1 cellular context compared by ENCODE assay signal in the genomic region with DNA sequence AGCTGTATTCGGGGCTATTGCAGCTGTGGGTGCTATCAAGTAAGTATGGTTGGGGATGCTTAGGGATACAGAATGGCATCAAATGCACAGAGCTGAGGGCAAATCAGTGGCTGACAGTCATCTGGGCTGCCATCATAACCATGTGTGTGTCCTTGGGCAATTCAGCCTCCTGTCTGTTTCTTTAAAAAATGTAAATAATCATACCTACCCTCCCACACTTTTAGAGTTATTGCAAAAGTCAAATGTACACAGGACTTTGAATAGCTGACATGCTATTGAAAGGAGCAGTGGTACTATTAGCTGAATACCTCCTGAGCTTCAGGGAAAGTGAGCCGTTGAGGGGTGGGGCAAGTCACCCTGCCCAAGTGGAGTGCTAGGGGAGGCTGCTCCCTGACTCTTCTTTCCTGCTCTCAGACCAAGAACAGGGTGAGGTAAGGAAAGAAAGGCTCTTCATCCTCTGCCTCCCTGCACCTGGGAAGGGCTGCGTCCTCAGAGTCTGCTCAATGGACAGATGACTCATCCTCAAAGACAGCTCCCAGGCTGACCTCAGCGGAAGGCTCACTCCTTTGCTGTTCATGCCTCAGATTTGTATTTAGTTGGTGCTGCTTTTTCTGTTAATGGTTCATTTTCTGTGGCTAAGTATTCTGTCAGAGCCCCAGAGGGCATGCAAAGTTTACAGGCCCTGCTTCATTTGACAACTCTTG.
TF ChIP-seq lines count a peak whose summit lies in the region.

No MANE protein-coding gene starts in this region.

TF ChIP-seq in HepG2, 621 proteins besides CTCF, POLR2A, EP300 and RAD21 (continued from another document and continues in another):
- TF ChIP-seq, protein P1, sequence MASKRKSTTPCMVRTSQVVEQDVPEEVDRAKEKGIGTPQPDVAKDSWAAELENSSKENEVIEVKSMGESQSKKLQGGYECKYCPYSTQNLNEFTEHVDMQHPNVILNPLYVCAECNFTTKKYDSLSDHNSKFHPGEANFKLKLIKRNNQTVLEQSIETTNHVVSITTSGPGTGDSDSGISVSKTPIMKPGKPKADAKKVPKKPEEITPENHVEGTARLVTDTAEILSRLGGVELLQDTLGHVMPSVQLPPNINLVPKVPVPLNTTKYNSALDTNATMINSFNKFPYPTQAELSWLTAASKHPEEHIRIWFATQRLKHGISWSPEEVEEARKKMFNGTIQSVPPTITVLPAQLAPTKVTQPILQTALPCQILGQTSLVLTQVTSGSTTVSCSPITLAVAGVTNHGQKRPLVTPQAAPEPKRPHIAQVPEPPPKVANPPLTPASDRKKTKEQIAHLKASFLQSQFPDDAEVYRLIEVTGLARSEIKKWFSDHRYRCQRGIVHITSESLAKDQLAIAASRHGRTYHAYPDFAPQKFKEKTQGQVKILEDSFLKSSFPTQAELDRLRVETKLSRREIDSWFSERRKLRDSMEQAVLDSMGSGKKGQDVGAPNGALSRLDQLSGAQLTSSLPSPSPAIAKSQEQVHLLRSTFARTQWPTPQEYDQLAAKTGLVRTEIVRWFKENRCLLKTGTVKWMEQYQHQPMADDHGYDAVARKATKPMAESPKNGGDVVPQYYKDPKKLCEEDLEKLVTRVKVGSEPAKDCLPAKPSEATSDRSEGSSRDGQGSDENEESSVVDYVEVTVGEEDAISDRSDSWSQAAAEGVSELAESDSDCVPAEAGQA (IDR thresholded peaks at IDR 0.05; ENCODE audit: low read depth) = 0 out of 2 replicates have a peak, but pooled peaks have one; percentile 23
- TF ChIP-seq, protein P1 (CRISPR knock-in tag; IDR thresholded peaks at IDR 0.05; ENCODE audit: borderline replicate concordance) = no peak
- TF ChIP-seq ZNF543 (CRISPR knock-in tag; IDR thresholded peaks at IDR 0.05) (no peak), ZNF143 (CRISPR knock-in tag; IDR thresholded peaks at IDR 0.05) (no peak), TOE1 (CRISPR knock-in tag; IDR thresholded peaks at IDR 0.05) (peak; percentile 74; the same call in 1 of the 2 replicates), ZSCAN29 (CRISPR knock-in tag; conservative IDR thresholded peaks at IDR 0.05) (peak; percentile 79), RFXAP (CRISPR knock-in tag; IDR thresholded peaks at IDR 0.05; ENCODE audit: borderline replicate concordance) (no peak), ZNF253 (CRISPR knock-in tag; IDR thresholded peaks at IDR 0.05; ENCODE audit: borderline replicate concordance) (no peak), STAT5B (CRISPR knock-in tag; IDR thresholded peaks at IDR 0.05) (no peak), ZSCAN22 (CRISPR knock-in tag; IDR thresholded peaks at IDR 0.05) (0 out of 2 replicates have a peak, but pooled peaks have one; percentile 19), KDM5B (CRISPR knock-in tag; IDR thresholded peaks at IDR 0.05; ENCODE audit: borderline replicate concordance) (peak; percentile 50; the same call in 1 of the 2 replicates), EHMT2 (IDR thresholded peaks at IDR 0.05; ENCODE audit: borderline replicate concordance, low read depth, low read length) (no peak), TCF12 (IDR thresholded peaks at IDR 0.05) (no peak), TCF12 (CRISPR knock-in tag; IDR thresholded peaks at IDR 0.05) (peak; percentile 81; the same call in 1 of the 2 replicates), ZNF282 (IDR thresholded peaks at IDR 0.05; ENCODE audit: partially characterized antibody) (no peak), ZSCAN20 (CRISPR knock-in tag; IDR thresholded peaks at IDR 0.05; ENCODE audit: borderline replicate concordance) (no peak), ZBTB1 (CRISPR knock-in tag; IDR thresholded peaks at IDR 0.05; ENCODE audit: borderline replicate concordance) (no peak), ZFP41 (CRISPR knock-in tag; IDR thresholded peaks at IDR 0.05; ENCODE audit: borderline replicate concordance) (no peak), ZBTB42 (CRISPR knock-in tag; IDR thresholded peaks at IDR 0.05) (0 out of 2 replicates have a peak, but pooled peaks have one; percentile 7), ZFX (CRISPR knock-in tag; IDR thresholded peaks at IDR 0.05; ENCODE audit: low read depth) (peak; percentile 55), ZNF101 (CRISPR knock-in tag; IDR thresholded peaks at IDR 0.05; ENCODE audit: borderline replicate concordance, low read depth) (0 out of 2 replicates have a peak, but pooled peaks have one; percentile 60), THAP11 (CRISPR knock-in tag; IDR thresholded peaks at IDR 0.05) (peak; percentile 78), KLF16 (CRISPR knock-in tag; IDR thresholded peaks at IDR 0.05) (peak in 1 of 2 experiments; percentile 84; a peak in 2 of 4 replicates)
- TF ChIP-seq, protein P2, sequence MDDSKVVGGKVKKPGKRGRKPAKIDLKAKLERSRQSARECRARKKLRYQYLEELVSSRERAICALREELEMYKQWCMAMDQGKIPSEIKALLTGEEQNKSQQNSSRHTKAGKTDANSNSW (CRISPR knock-in tag; IDR thresholded peaks at IDR 0.05; ENCODE audit: borderline replicate concordance) = 0 out of 2 replicates have a peak, but pooled peaks have one; percentile 34
- TF ChIP-seq, protein P3, sequence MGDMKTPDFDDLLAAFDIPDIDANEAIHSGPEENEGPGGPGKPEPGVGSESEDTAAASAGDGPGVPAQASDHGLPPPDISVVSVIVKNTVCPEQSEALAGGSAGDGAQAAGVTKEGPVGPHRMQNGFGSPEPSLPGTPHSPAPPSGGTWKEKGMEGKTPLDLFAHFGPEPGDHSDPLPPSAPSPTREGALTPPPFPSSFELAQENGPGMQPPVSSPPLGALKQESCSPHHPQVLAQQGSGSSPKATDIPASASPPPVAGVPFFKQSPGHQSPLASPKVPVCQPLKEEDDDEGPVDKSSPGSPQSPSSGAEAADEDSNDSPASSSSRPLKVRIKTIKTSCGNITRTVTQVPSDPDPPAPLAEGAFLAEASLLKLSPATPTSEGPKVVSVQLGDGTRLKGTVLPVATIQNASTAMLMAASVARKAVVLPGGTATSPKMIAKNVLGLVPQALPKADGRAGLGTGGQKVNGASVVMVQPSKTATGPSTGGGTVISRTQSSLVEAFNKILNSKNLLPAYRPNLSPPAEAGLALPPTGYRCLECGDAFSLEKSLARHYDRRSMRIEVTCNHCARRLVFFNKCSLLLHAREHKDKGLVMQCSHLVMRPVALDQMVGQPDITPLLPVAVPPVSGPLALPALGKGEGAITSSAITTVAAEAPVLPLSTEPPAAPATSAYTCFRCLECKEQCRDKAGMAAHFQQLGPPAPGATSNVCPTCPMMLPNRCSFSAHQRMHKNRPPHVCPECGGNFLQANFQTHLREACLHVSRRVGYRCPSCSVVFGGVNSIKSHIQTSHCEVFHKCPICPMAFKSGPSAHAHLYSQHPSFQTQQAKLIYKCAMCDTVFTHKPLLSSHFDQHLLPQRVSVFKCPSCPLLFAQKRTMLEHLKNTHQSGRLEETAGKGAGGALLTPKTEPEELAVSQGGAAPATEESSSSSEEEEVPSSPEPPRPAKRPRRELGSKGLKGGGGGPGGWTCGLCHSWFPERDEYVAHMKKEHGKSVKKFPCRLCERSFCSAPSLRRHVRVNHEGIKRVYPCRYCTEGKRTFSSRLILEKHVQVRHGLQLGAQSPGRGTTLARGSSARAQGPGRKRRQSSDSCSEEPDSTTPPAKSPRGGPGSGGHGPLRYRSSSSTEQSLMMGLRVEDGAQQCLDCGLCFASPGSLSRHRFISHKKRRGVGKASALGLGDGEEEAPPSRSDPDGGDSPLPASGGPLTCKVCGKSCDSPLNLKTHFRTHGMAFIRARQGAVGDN (CRISPR knock-in tag; IDR thresholded peaks at IDR 0.05) = peak; percentile 48; the same call in 1 of the 2 replicates
- TF ChIP-seq, protein P4, sequence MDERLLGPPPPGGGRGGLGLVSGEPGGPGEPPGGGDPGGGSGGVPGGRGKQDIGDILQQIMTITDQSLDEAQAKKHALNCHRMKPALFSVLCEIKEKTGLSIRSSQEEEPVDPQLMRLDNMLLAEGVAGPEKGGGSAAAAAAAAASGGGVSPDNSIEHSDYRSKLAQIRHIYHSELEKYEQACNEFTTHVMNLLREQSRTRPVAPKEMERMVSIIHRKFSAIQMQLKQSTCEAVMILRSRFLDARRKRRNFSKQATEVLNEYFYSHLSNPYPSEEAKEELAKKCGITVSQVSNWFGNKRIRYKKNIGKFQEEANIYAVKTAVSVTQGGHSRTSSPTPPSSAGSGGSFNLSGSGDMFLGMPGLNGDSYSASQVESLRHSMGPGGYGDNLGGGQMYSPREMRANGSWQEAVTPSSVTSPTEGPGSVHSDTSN (CRISPR knock-in tag; IDR thresholded peaks at IDR 0.05) = no peak
- TF ChIP-seq, protein P5, sequence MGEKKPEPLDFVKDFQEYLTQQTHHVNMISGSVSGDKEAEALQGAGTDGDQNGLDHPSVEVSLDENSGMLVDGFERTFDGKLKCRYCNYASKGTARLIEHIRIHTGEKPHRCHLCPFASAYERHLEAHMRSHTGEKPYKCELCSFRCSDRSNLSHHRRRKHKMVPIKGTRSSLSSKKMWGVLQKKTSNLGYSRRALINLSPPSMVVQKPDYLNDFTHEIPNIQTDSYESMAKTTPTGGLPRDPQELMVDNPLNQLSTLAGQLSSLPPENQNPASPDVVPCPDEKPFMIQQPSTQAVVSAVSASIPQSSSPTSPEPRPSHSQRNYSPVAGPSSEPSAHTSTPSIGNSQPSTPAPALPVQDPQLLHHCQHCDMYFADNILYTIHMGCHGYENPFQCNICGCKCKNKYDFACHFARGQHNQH (CRISPR knock-in tag; IDR thresholded peaks at IDR 0.05) = peak; percentile 66
- TF ChIP-seq, protein P6, sequence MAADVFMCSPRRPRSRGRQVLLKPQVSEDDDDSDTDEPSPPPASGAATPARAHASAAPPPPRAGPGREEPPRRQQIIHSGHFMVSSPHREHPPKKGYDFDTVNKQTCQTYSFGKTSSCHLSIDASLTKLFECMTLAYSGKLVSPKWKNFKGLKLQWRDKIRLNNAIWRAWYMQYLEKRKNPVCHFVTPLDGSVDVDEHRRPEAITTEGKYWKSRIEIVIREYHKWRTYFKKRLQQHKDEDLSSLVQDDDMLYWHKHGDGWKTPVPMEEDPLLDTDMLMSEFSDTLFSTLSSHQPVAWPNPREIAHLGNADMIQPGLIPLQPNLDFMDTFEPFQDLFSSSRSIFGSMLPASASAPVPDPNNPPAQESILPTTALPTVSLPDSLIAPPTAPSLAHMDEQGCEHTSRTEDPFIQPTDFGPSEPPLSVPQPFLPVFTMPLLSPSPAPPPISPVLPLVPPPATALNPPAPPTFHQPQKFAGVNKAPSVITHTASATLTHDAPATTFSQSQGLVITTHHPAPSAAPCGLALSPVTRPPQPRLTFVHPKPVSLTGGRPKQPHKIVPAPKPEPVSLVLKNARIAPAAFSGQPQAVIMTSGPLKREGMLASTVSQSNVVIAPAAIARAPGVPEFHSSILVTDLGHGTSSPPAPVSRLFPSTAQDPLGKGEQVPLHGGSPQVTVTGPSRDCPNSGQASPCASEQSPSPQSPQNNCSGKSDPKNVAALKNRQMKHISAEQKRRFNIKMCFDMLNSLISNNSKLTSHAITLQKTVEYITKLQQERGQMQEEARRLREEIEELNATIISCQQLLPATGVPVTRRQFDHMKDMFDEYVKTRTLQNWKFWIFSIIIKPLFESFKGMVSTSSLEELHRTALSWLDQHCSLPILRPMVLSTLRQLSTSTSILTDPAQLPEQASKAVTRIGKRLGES (CRISPR knock-in tag; IDR thresholded peaks at IDR 0.05; ENCODE audit: borderline replicate concordance) = no peak
- TF ChIP-seq, protein P7, sequence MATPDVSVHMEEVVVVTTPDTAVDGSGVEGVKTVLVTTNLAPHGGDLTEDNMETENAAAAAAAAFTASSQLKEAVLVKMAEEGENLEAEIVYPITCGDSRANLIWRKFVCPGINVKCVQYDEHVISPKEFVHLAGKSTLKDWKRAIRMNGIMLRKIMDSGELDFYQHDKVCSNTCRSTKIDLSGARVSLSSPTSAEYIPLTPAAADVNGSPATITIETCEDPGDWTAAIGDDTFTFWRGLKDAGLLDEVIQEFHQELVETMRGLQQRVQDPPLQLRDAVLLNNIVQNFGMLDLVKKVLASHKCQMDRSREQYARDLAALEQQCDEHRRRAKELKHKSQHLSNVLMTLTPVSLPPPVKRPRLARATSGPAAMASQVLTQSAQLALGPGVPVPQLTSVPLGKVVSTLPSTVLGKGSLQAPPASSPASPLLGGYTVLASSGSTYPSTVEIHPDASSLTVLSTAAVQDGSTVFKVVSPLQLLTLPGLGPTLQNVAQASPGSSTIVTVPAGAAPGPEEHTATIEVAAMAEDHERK (CRISPR knock-in tag; IDR thresholded peaks at IDR 0.05; ENCODE audit: low read depth) = no peak
- TF ChIP-seq, protein P8, sequence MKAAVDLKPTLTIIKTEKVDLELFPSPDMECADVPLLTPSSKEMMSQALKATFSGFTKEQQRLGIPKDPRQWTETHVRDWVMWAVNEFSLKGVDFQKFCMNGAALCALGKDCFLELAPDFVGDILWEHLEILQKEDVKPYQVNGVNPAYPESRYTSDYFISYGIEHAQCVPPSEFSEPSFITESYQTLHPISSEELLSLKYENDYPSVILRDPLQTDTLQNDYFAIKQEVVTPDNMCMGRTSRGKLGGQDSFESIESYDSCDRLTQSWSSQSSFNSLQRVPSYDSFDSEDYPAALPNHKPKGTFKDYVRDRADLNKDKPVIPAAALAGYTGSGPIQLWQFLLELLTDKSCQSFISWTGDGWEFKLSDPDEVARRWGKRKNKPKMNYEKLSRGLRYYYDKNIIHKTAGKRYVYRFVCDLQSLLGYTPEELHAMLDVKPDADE (CRISPR knock-in tag; IDR thresholded peaks at IDR 0.05) = no peak
